In the genomic region with DNA sequence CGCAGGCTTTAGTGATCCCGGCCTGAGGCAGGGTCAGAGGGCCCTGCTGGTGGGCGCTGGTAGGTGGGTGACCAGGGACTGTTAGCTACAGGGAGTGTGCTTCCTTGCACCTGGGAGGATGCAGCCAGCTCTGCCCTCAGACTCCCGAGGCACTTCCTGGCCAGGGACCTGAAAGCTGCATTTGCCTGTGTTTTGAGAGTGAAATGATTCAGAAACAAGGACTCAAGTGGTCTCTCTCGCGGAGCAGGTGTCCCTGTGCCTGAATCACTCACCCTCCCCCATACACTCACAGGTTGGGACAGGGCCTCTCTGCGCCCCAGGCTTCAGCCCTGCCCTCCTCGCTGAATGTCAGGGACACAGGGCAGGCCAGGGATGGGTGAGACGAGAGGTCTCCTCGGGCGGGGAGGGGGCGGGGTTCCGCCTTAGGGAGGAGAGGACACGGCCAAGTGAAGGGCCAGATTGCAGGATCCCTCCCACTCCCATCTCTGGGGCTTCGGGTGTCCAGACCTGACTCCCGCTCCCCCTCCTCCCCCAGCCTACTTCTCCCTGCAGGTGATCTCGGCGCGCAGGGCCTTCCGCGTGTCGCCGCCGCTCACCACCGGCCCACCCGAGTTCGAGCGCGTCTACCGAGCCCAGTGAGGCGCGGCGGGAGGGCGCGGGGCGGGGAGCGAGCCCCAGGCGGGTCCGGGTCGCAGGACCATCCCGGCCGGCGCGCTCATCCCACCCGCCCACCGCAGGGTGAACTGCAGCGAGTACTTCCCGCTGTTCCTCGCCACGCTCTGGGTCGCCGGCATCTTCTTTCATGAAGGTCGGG, we compare ENCODE assay signal across 9 cellular contexts. TPM values are rescaled to one million over a fixed set of nuclear protein-coding genes. Genes with fewer than 3 reads are reported as not detected.
DNase-seq lines count a peak whose midpoint lies in the region; ATAC-seq, FAIRE-seq and TF ChIP-seq lines count a peak whose summit lies in the region.
"Had no signal": no experiment of that assay in that cellular context is flagged by ENCODE, and none has a peak within 500 bp of the region (broad histone marks: within the 10 kb centered on the region; RNA-seq: fewer than 3 reads in every experiment).

No MANE protein-coding gene starts in this region.

- peaks cover 29% of the 10 kb centered on the region for H3F3A ChIP-seq in MM.1S (ENCODE audit: insufficient read depth, low read length)

- intact Hi-C loops in activated CD4-positive, alpha-beta T cell treated with anti-CD3 and anti-CD28 coated beads for 36 hours (cut with DNase I, micrococcal nuclease) = loop anchor here in 1 of 2 experiments (5.0 kb wide), 1 partner anchor 118 kb away; no protein-coding TSS in a partner anchor

- TF ChIP-seq POLR2A in GM12891 (IDR thresholded peaks at IDR 0.05; ENCODE audit: low read depth, low read length) = no peak

- H3K27me3 ChIP-seq in MM.1S (replicated peaks; ENCODE audit: insufficient read depth, low read length) = no peaks in the 10 kb centered on the region
- 0 out of 2 replicates have a peak, but pooled peaks cover 6% of the 10 kb centered on the region for H3K27me3 ChIP-seq in iPS-20b (ENCODE audit: insufficient read depth, low read length)
- no peaks in the 10 kb centered on the region for H3K27me3 ChIP-seq in stomach smooth muscle (ENCODE audit: control insufficient read depth in 1 of 2, insufficient read depth in 2 of 2, low read length in 2 of 2)

- no peak for FAIRE-seq in GM12891 (lab: Jason Lieb, UNC)
- FAIRE-seq: endometrium had no signal

- peak; percentile 2 for ATAC-seq in activated CD4-positive, alpha-beta T cell treated with anti-CD3 and anti-CD28 coated beads for 36 hours

- H3K4me3 ChIP-seq in MM.1S (ENCODE audit: low read length) (peak overlapping the region; percentile 90), iPS-20b (ENCODE audit: low read length) (peak overlapping the region; percentile 66), stomach smooth muscle (ENCODE audit: low read length in 2 of 2) (peak overlapping the region; percentile 40 to 74)

- peaks cover 12% of the 10 kb centered on the region for H3K79me2 ChIP-seq in MM.1S (ENCODE audit: low read length)

- H4K20me1 ChIP-seq in MM.1S (ENCODE audit: insufficient read depth, low read length) = no peaks in the 10 kb centered on the region

- H3K36me3 Mint-ChIP-seq in activated CD4-positive, alpha-beta T cell treated with anti-CD3 and anti-CD28 coated beads for 36 hours (ENCODE audit: low read depth) = peaks cover 18% of the 10 kb centered on the region
- peaks cover 4% of the 10 kb centered on the region for H3K36me3 Mint-ChIP-seq in activated naive CD8-positive, alpha-beta T cell treated with anti-CD3 and anti-CD28 coated beads for 36 hours

- peak overlapping the region; percentile 55 for H3K4me3 Mint-ChIP-seq in activated CD4-positive, alpha-beta T cell treated with anti-CD3 and anti-CD28 coated beads for 36 hours
- H3K4me3 Mint-ChIP-seq in activated naive CD8-positive, alpha-beta T cell treated with anti-CD3 and anti-CD28 coated beads for 36 hours = peak overlapping the region; percentile 59

- peak overlapping the region; percentile 96 for H3K4me2 ChIP-seq in MM.1S (ENCODE audit: low read depth, low read length)

- H3K27me3 Mint-ChIP-seq in activated CD4-positive, alpha-beta T cell treated with anti-CD3 and anti-CD28 coated beads for 36 hours = no peaks in the 10 kb centered on the region
- no peaks in the 10 kb centered on the region for H3K27me3 Mint-ChIP-seq in activated naive CD8-positive, alpha-beta T cell treated with anti-CD3 and anti-CD28 coated beads for 36 hours

- H3K36me3 ChIP-seq in MM.1S (replicated peaks; ENCODE audit: insufficient read depth, low read length) = peaks cover 6% of the 10 kb centered on the region; the same call in 1 of the 2 replicates
- H3K36me3 ChIP-seq in iPS-20b (ENCODE audit: insufficient read depth, low read depth, low read length) = peaks cover 31% of the 10 kb centered on the region
- peaks cover 7 to 21% of the 10 kb centered on the region in 2 donors for H3K36me3 ChIP-seq in stomach smooth muscle (ENCODE audit: control insufficient read depth in 2 of 2, insufficient read depth in 2 of 2, low read length in 2 of 2)

- H3K4me1 Mint-ChIP-seq in activated CD4-positive, alpha-beta T cell treated with anti-CD3 and anti-CD28 coated beads for 36 hours = peaks cover 25% of the 10 kb centered on the region
- peaks cover 21% of the 10 kb centered on the region for H3K4me1 Mint-ChIP-seq in activated naive CD8-positive, alpha-beta T cell treated with anti-CD3 and anti-CD28 coated beads for 36 hours

- no peak for TF ChIP-seq CTCF in MM.1S (IDR thresholded peaks at IDR 0.05; ENCODE audit: low read length)

- peak overlapping the region; percentile 83 for H2AFZ ChIP-seq in MM.1S (ENCODE audit: low read length)

- CTCF ChIA-PET in activated CD4-positive, alpha-beta T cell treated with anti-CD3 and anti-CD28 coated beads for 36 hours (lab: Charles Lee) = interaction anchor here (0.6 to 1.6 kb wide), 5 partner anchors 8 to 295 kb away, joined by 3 to 5 read pairs (median 3); a partner anchor contains a TSS

- no peaks in the 10 kb centered on the region for H3K9me3 ChIP-seq in MM.1S (replicated peaks; ENCODE audit: insufficient read depth, low read length)
- H3K9me3 ChIP-seq in iPS-20b (ENCODE audit: insufficient read depth, low read depth, low read length) = no peaks in the 10 kb centered on the region
- no peaks in the 10 kb centered on the region for H3K9me3 ChIP-seq in stomach smooth muscle (ENCODE audit: control insufficient read depth in 2 of 2, low read length in 2 of 2)

- POLR2A ChIA-PET in activated CD4-positive, alpha-beta T cell treated with anti-CD3 and anti-CD28 coated beads for 36 hours (lab: Charles Lee) = no interaction called here

- H3K9ac ChIP-seq in MM.1S (ENCODE audit: low read length) (peak overlapping the region; percentile 92), iPS-20b (ENCODE audit: low read depth, low read length) (peak overlapping the region; percentile 59; the same call in 1 of the 2 replicates), stomach smooth muscle (ENCODE audit: low read length in 2 of 2) (peak overlapping the region in 1 of 2 donors; percentile 42)

- H3K9me2 ChIP-seq in MM.1S (replicated peaks; ENCODE audit: insufficient read depth, low read length) = no peaks in the 10 kb centered on the region

- H3K27ac ChIP-seq in MM.1S (ENCODE audit: low read length) (peak overlapping the region; percentile 79; the same call in 1 of the 2 replicates), iPS-20b (ENCODE audit: low read length) (no peak overlapping the region), stomach smooth muscle (ENCODE audit: low read length) (no peak overlapping the region)

- no peaks in the 10 kb centered on the region for H3K9me3 Mint-ChIP-seq in activated CD4-positive, alpha-beta T cell treated with anti-CD3 and anti-CD28 coated beads for 36 hours (ENCODE audit: low read depth)
- H3K9me3 Mint-ChIP-seq in activated naive CD8-positive, alpha-beta T cell treated with anti-CD3 and anti-CD28 coated beads for 36 hours = no peaks in the 10 kb centered on the region

- DNase-seq in activated CD4-positive, alpha-beta T cell treated with anti-CD3 and anti-CD28 coated beads for 36 hours = peak; percentile 36
- DNase-seq in activated CD4-positive, alpha-beta T cell treated with anti-CD3 and anti-CD28 coated beads for 4 hours = no peak
- DNase-seq in MM.1S (peak; percentile 40), GDM1 (lab: John Stamatoyannopoulos, UW) (no peak), GM12891 (ENCODE audit: insufficient read length, low spot score) (no peak)
- DNase-seq in activated naive CD8-positive, alpha-beta T cell treated with anti-CD3 and anti-CD28 coated beads for 36 hours = no peak

- H3K4me1 ChIP-seq in MM.1S (ENCODE audit: low read length) (peaks cover 14% of the 10 kb centered on the region; the same call in 1 of the 2 replicates), iPS-20b (ENCODE audit: insufficient read depth, low read length) (peaks cover 7% of the 10 kb centered on the region; the same call in 1 of the 2 replicates), stomach smooth muscle (ENCODE audit: control insufficient read depth, insufficient read depth, low read length) (peaks cover 38% of the 10 kb centered on the region)

- no peak overlapping the region for H3K27ac Mint-ChIP-seq in activated CD4-positive, alpha-beta T cell treated with anti-CD3 and anti-CD28 coated beads for 36 hours
- no peak overlapping the region for H3K27ac Mint-ChIP-seq in activated naive CD8-positive, alpha-beta T cell treated with anti-CD3 and anti-CD28 coated beads for 36 hours

TF ChIP-seq in GM12891, 5 proteins besides CTCF, POLR2A, EP300 and RAD21:
- TF ChIP-seq POU2F2 (IDR thresholded peaks at IDR 0.05; ENCODE audit: low read depth, low read length) = no peak
- no peak for TF ChIP-seq SPI1 (IDR thresholded peaks at IDR 0.05; ENCODE audit: low read depth, low read length)
- no peak for TF ChIP-seq PAX5 (IDR thresholded peaks at IDR 0.05; ENCODE audit: insufficient read depth, low read length, severe bottlenecking)

RNA-seq across cellular contexts. Expression of a gene that starts 1.5 kb away (rescaled TPM):
- under 1 TPM; 0.39 to 0.42 TPM for total RNA-seq in activated CD4-positive, alpha-beta T cell treated with anti-CD3 and anti-CD28 coated beads for 36 hours
- total RNA-seq in activated naive CD8-positive, alpha-beta T cell treated with anti-CD3 and anti-CD28 coated beads for 36 hours = under 1 TPM in 1 of 2 experiments, not detected in 1; 0.29 TPM
- not detected for polyA plus RNA-seq in GM12891 (2012; ENCODE audit: low read depth, missing spikeins)

RNA-seq across cellular contexts. Expression of a gene that starts 11.4 kb away (rescaled TPM):
- 10 to 100 TPM; 52.4 to 62.8 TPM for total RNA-seq in activated CD4-positive, alpha-beta T cell treated with anti-CD3 and anti-CD28 coated beads for 36 hours
- 10 to 100 TPM; 67.9 to 71.5 TPM for total RNA-seq in activated naive CD8-positive, alpha-beta T cell treated with anti-CD3 and anti-CD28 coated beads for 36 hours
- 27.7 TPM for polyA plus RNA-seq in GM12891 (2012; ENCODE audit: low read depth, missing spikeins)

RNA-seq across cellular contexts. Expression of a gene that starts 25.4 kb away (rescaled TPM):
- 10 to 100 TPM; 70.6 to 87.6 TPM for total RNA-seq in activated CD4-positive, alpha-beta T cell treated with anti-CD3 and anti-CD28 coated beads for 36 hours
- total RNA-seq in activated naive CD8-positive, alpha-beta T cell treated with anti-CD3 and anti-CD28 coated beads for 36 hours = 100 to 1,000 TPM; 111 to 117 TPM
- 108 TPM for polyA plus RNA-seq in GM12891 (2012; ENCODE audit: low read depth, missing spikeins)

Comparison
In these comparisons a context has a peak if more than half of its experiments do, and no peak if none do; other contexts are left out.
1. DNase-seq: peak in activated CD4-positive, alpha-beta T cell treated with anti-CD3 and anti-CD28 coated beads for 36 hours (single experiment) and MM.1S (single experiment); none in activated CD4-positive, alpha-beta T cell treated with anti-CD3 and anti-CD28 coated beads for 4 hours (0 of 2), activated naive CD8-positive, alpha-beta T cell treated with anti-CD3 and anti-CD28 coated beads for 36 hours (single experiment), GDM1 (single experiment) and GM12891 (single experiment).
2. Peak in every context shown above with its lines, with median percentiles within 50 percentile points of each other: H3K4me3 ChIP-seq.